29 cellular contexts compared by ENCODE assay signal in genomic region chr22:47232197-47232596, GRCh38.
DNase-seq lines count a peak whose midpoint lies in the region; ATAC-seq, FAIRE-seq and TF ChIP-seq lines count a peak whose summit lies in the region.
"Had no signal": no experiment of that assay in that cellular context is flagged by ENCODE, and none has a peak within 500 bp of the region (broad histone marks: within the 10 kb centered on the region; RNA-seq: fewer than 3 reads in every experiment).

No MANE protein-coding gene starts in this region.

- H3K27me3 ChIP-seq in right atrium auricular region: no peaks in the 10 kb centered on the region
- H3K27me3 ChIP-seq in lung (ENCODE audit: control insufficient read depth, insufficient read depth): no peaks in the 10 kb centered on the region
- no peaks in the 10 kb centered on the region for H3K27me3 ChIP-seq in pancreas
- H3K27me3 ChIP-seq: BE2C, BLaER1 had no signal

- no peak overlapping the region for H3K27ac Mint-ChIP-seq in osteocyte (ENCODE audit: unreplicated experiment)
- H3K27ac Mint-ChIP-seq in activated T-cell treated with anti-CD3 and anti-CD28 coated beads, Interleukin-2, amount 50 U/mL, for 72 hours: no peak overlapping the region
- H3K27ac Mint-ChIP-seq: CD14-positive monocyte; CD4-positive, alpha-beta memory T cell; CD4-positive, CD25-positive, alpha-beta regulatory T cell; CD8-positive, alpha-beta memory T cell had no signal

- H3K9me3 ChIP-seq in right atrium auricular region: peaks cover 5 to 31% of the 10 kb centered on the region in 2 donors
- H3K9me3 ChIP-seq in lung (ENCODE audit: control insufficient read depth in 2 of 2, insufficient read depth in 1 of 2, low read length in 1 of 2): peaks cover 0 to 16% of the 10 kb centered on the region in 2 donors
- H3K9me3 ChIP-seq in pancreas: no peaks in the 10 kb centered on the region
- H3K9me3 ChIP-seq: BE2C had no signal

- no peaks in the 10 kb centered on the region for H3K36me3 Mint-ChIP-seq in osteocyte (ENCODE audit: unreplicated experiment)
- H3K36me3 Mint-ChIP-seq in activated T-cell treated with anti-CD3 and anti-CD28 coated beads, Interleukin-2, amount 50 U/mL, for 72 hours (ENCODE audit: insufficient read depth in 2 of 2): peaks cover 0 to 2% of the 10 kb centered on the region in 2 donors
- H3K36me3 Mint-ChIP-seq: CD14-positive monocyte; CD4-positive, alpha-beta memory T cell; CD4-positive, CD25-positive, alpha-beta regulatory T cell; CD8-positive, alpha-beta memory T cell had no signal

- peaks cover 24% of the 10 kb centered on the region for H3K9me3 Mint-ChIP-seq in osteocyte (ENCODE audit: unreplicated experiment)
- H3K9me3 Mint-ChIP-seq in activated T-cell treated with anti-CD3 and anti-CD28 coated beads, Interleukin-2, amount 50 U/mL, for 72 hours: peaks cover 2 to 4% of the 10 kb centered on the region in 2 donors

- no peaks in the 10 kb centered on the region for H3K4me1 Mint-ChIP-seq in osteocyte (ENCODE audit: unreplicated experiment)
- H3K4me1 Mint-ChIP-seq in activated T-cell treated with anti-CD3 and anti-CD28 coated beads, Interleukin-2, amount 50 U/mL, for 72 hours (ENCODE audit: low read depth): no peaks in the 10 kb centered on the region
- H3K4me1 Mint-ChIP-seq: CD14-positive monocyte; CD4-positive, alpha-beta memory T cell; CD4-positive, CD25-positive, alpha-beta regulatory T cell; CD8-positive, alpha-beta memory T cell had no signal

- FAIRE-seq in pancreas (lab: Jason Lieb, UNC): no peak
- FAIRE-seq: A204.1, GM12878, GM12892, GM18507, GM19239 had no signal

- H3K4me1 ChIP-seq in right atrium auricular region (no peaks in the 10 kb centered on the region), lung (ENCODE audit: control insufficient read depth in 2 of 2, insufficient read depth in 2 of 2, low read length in 2 of 2) (no peaks in the 10 kb centered on the region), pancreas (no peaks in the 10 kb centered on the region)
- H3K4me1 ChIP-seq: BE2C, BLaER1 had no signal

- H3K4me3 ChIP-seq in right atrium auricular region (no peak overlapping the region), lung (no peak overlapping the region), pancreas (no peak overlapping the region)
- H3K4me3 ChIP-seq: BLaER1, GM12878 had no signal

- H3K36me3 ChIP-seq in right atrium auricular region (no peaks in the 10 kb centered on the region), lung (ENCODE audit: control insufficient read depth in 2 of 2, insufficient read depth in 2 of 2, low read length in 2 of 2) (no peaks in the 10 kb centered on the region), pancreas (no peaks in the 10 kb centered on the region)
- H3K36me3 ChIP-seq: BE2C had no signal

- peak; percentile 26 for DNase-seq in right atrium auricular region (ENCODE audit: low spot score)
- DNase-seq in left cardiac atrium: no peak
- peak; percentile 13 for DNase-seq in lung (ENCODE audit: low spot score)
- peak; percentile 64 for DNase-seq in osteocyte (ENCODE audit: extremely low spot score, unreplicated experiment)
- DNase-seq in stimulated activated naive CD4-positive, alpha-beta T cell (lab: John Stamatoyannopoulos, UW): no peak
- no peak for DNase-seq in activated T-cell treated with anti-CD3 and anti-CD28 coated beads, Interleukin-2, amount 50 U/mL, for 72 hours
- no peak for DNase-seq in pancreas
- DNase-seq: 8988T; ACHN; BE2C; C1 segment of cervical spinal cord; CD4-positive, alpha-beta memory T cell; CD4-positive, CD25-positive, alpha-beta regulatory T cell; CD8-positive, alpha-beta memory T cell; COR-L47; DMS 273 treated with DMSO at 0.1 percent for 48 hours; DMS153; DMS53; DMS79; DND-41; EL; GDM1 had no signal

- no peak for ATAC-seq in left cardiac atrium
- ATAC-seq in lung (ENCODE audit: insufficient read depth, low FRiP score): no peak
- ATAC-seq in activated T-cell treated with anti-CD3 and anti-CD28 coated beads, Interleukin-2, amount 50 U/mL, for 72 hours (replicated peaks in 1 of 2): no peak
- no peak for ATAC-seq in pancreas
- ATAC-seq: GM12878 had no signal

- TF ChIP-seq CTCF in right atrium auricular region (IDR thresholded peaks at IDR 0.05) (no peak), lung (IDR thresholded peaks at IDR 0.05; ENCODE audit: control extremely low read depth, extremely low read depth) (no peak), osteocyte (IDR thresholded peaks at IDR 0.05) (no peak), pancreas (IDR thresholded peaks at IDR 0.05) (no peak)

- H3K4me3 Mint-ChIP-seq in osteocyte (ENCODE audit: unreplicated experiment): no peak overlapping the region
- H3K4me3 Mint-ChIP-seq in activated T-cell treated with anti-CD3 and anti-CD28 coated beads, Interleukin-2, amount 50 U/mL, for 72 hours: no peak overlapping the region
- H3K4me3 Mint-ChIP-seq: CD14-positive monocyte; CD4-positive, alpha-beta memory T cell; CD4-positive, CD25-positive, alpha-beta regulatory T cell; CD8-positive, alpha-beta memory T cell had no signal

- 79 to 85% methylated on average over 4 of the region's 4 CpGs for WGBS in lung, 2 donors
- 79 to 82% methylated on average over 4 of the region's 4 CpGs for WGBS in pancreas, 2 donors

- no peak overlapping the region for H3K27ac ChIP-seq in right atrium auricular region
- H3K27ac ChIP-seq in lung (ENCODE audit: low read depth in 1 of 2, low read length in 1 of 2): no peak overlapping the region
- H3K27ac ChIP-seq in pancreas: no peak overlapping the region
- H3K27ac ChIP-seq: BLaER1 had no signal

- intact Hi-C loops in left cardiac atrium (cut with DNase I): no loop called here
- intact Hi-C loops in pancreas (cut with DNase I): no loop called here

- no peaks in the 10 kb centered on the region for H3K27me3 Mint-ChIP-seq in osteocyte (ENCODE audit: unreplicated experiment)
- no peaks in the 10 kb centered on the region for H3K27me3 Mint-ChIP-seq in activated T-cell treated with anti-CD3 and anti-CD28 coated beads, Interleukin-2, amount 50 U/mL, for 72 hours (ENCODE audit: low read depth)

Comparison
In these comparisons a context has a peak if more than half of its experiments do, and no peak if none do; other contexts are left out.
1. DNase-seq: peak in right atrium auricular region (single experiment), lung (single experiment) and osteocyte (single experiment); none in left cardiac atrium (single experiment), stimulated activated naive CD4-positive, alpha-beta T cell (0 of 6), activated T-cell treated with anti-CD3 and anti-CD28 coated beads, Interleukin-2, amount 50 U/mL, for 72 hours (0 of 2) and pancreas (0 of 6).